ENCODE assay signal across 13 cellular contexts in the genomic region with DNA sequence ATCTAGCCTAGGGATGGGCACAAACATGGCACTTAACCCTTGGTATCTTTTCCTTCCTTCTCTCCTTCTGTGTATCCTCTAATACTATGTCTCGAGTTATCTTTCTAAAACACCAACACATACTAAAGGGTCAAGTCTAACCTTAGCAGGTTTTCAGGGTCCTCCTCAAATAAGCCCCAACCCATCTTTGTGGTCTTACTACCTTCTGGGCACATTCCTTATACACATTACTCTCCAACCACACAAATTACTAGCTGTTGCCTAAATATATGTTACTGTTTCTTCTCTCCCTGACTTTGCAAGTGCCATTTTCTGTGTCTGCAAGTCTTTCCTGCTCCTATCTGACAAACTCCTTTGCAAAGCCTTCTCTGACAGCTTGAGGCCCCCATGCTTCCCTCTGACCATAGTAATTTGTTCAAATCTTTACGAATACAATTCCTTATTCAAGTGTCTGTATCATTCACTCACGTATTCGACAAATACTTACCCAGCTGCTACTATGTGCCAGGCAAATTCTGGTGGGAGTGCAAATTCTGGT. TPM values are rescaled to one million over a fixed set of nuclear protein-coding genes. Genes with fewer than 3 reads are reported as not detected.
DNase-seq lines count a peak whose midpoint lies in the region; ATAC-seq and TF ChIP-seq lines count a peak whose summit lies in the region.
"Had no signal": no experiment of that assay in that cellular context is flagged by ENCODE, and none has a peak within 500 bp of the region (broad histone marks: within the 10 kb centered on the region; RNA-seq: fewer than 3 reads in every experiment).

No MANE protein-coding gene starts in this region.

- WGBS in IMR-90 (ENCODE audit: extremely low coverage in 2 of 2, insufficient read length in 1 of 2), 2 experiments, result no CpG with 5 or more reads among the region's 4 CpGs
- 83 to 92% methylated on average over 4 of the region's 4 CpGs for WGBS in sigmoid colon, 2 donors
- 87 to 93% methylated on average over 4 of the region's 4 CpGs for WGBS in esophagus squamous epithelium, 2 donors

- no peaks in the 10 kb centered on the region for H3K79me1 ChIP-seq in IMR-90 (ENCODE audit: low read depth in 1 of 2, low read length in 2 of 2)

- peak overlapping the region; percentile 13 to 61; a peak in 2 of 4 replicates for H4K8ac ChIP-seq in IMR-90 (ENCODE audit: low read depth in 2 of 2, low read length in 2 of 2)

- H3K4ac ChIP-seq in IMR-90 (ENCODE audit: low read depth, low read length), result peak overlapping the region; percentile 3

- H3K9me1 ChIP-seq in IMR-90 (ENCODE audit: insufficient read depth, low read length), result peaks cover 6% of the 10 kb centered on the region; the same call in 1 of the 2 replicates

- no peak for TF ChIP-seq EP300 in sigmoid colon (IDR thresholded peaks at IDR 0.05)

- no peaks in the 10 kb centered on the region for H3K36me3 Mint-ChIP-seq in activated CD4-positive, alpha-beta T cell treated with anti-CD3 and anti-CD28 coated beads, Interleukin-2, amount 10 ng/mL, durations not matched to agents 24 days and 14 days (ENCODE audit: low read depth)
- H3K36me3 Mint-ChIP-seq in dendritic cell treated with granulocyte-macrophage colony-stimulating factor and Interleukin-4, amounts not matched to agents 40 ng/mL and 50 ng/mL, for 4 days (ENCODE audit: low read depth), result no peaks in the 10 kb centered on the region

- POLR2A ChIA-PET in IMR-90 (lab: Charles Lee; ENCODE audit: unreplicated experiment), result no interaction called here

- H3K14ac ChIP-seq in IMR-90 (replicated peaks; ENCODE audit: low read depth, low read length), result peak overlapping the region; percentile 27; the same call in 1 of the 2 replicates

- peaks cover 26% of the 10 kb centered on the region for H3K4me1 Mint-ChIP-seq in activated CD4-positive, alpha-beta T cell treated with anti-CD3 and anti-CD28 coated beads, Interleukin-2, amount 10 ng/mL, durations not matched to agents 24 days and 14 days
- H3K4me1 Mint-ChIP-seq in dendritic cell treated with granulocyte-macrophage colony-stimulating factor and Interleukin-4, amounts not matched to agents 40 ng/mL and 50 ng/mL, for 4 days (ENCODE audit: low read depth), result peaks cover 53% of the 10 kb centered on the region

- TF ChIP-seq POLR2A in IMR-90 (IDR thresholded peaks at IDR 0.05; ENCODE audit: low read depth, low read length), result no peak
- no peak for TF ChIP-seq POLR2A in sigmoid colon (IDR thresholded peaks at IDR 0.05)
- no peak for TF ChIP-seq POLR2A in esophagus squamous epithelium (IDR thresholded peaks at IDR 0.05)

- TF ChIP-seq RAD21 in IMR-90 (IDR thresholded peaks at IDR 0.05; ENCODE audit: low read length), result no peak

- peak overlapping the region; percentile 82; the same call in 2 of the 3 replicates for H2BK15ac ChIP-seq in IMR-90 (ENCODE audit: low read depth, low read length)

- H2AK9ac ChIP-seq in IMR-90 (replicated peaks; ENCODE audit: low read depth, low read length, poor library complexity), result no peak overlapping the region

- H3K9ac ChIP-seq in IMR-90 (ENCODE audit: low read depth, low read length), result no peak overlapping the region

- H3K9me3 ChIP-seq in IMR-90 (ENCODE audit: control insufficient read depth, insufficient read depth, low read length), result no peaks in the 10 kb centered on the region
- no peaks in the 10 kb centered on the region for H3K9me3 ChIP-seq in sigmoid colon
- H3K9me3 ChIP-seq in esophagus squamous epithelium, result no peaks in the 10 kb centered on the region
- H3K9me3 ChIP-seq: body of pancreas, uterus had no signal

- H3K27ac ChIP-seq in IMR-90 (ENCODE audit: insufficient read depth, low read length) (peak overlapping the region; percentile 31; the same call in 1 of the 2 replicates), sigmoid colon (peak overlapping the region; percentile 26 to 56 (median 44)), caudate nucleus (ENCODE audit: low read depth, low read length) (no peak overlapping the region), esophagus squamous epithelium (peak overlapping the region in 2 of 4 donors; percentile 8 to 54)

- no TSS peak for BruUV-seq in IMR-90 (replicated peaks; lab: Mats Ljungman, UMichigan)

- H3K27me3 Mint-ChIP-seq in activated CD4-positive, alpha-beta T cell treated with anti-CD3 and anti-CD28 coated beads, Interleukin-2, amount 10 ng/mL, durations not matched to agents 24 days and 14 days, result no peaks in the 10 kb centered on the region
- H3K27me3 Mint-ChIP-seq in dendritic cell treated with granulocyte-macrophage colony-stimulating factor and Interleukin-4, amounts not matched to agents 40 ng/mL and 50 ng/mL, for 4 days, result no peaks in the 10 kb centered on the region

- H3K27me3 ChIP-seq in IMR-90 (ENCODE audit: control insufficient read depth, insufficient read depth, low read length) (no peaks in the 10 kb centered on the region), sigmoid colon (no peaks in the 10 kb centered on the region), esophagus squamous epithelium (no peaks in the 10 kb centered on the region)
- H3K27me3 ChIP-seq: body of pancreas, uterus had no signal

- H2AK5ac ChIP-seq in IMR-90 (ENCODE audit: low read depth, low read length), result peak overlapping the region; percentile 79

- H3K36me3 ChIP-seq in IMR-90 (ENCODE audit: control insufficient read depth, insufficient read depth, low read length) (no peaks in the 10 kb centered on the region), sigmoid colon (no peaks in the 10 kb centered on the region), esophagus squamous epithelium (no peaks in the 10 kb centered on the region)
- H3K36me3 ChIP-seq: uterus had no signal

- no peaks in the 10 kb centered on the region for H3K9me3 Mint-ChIP-seq in activated CD4-positive, alpha-beta T cell treated with anti-CD3 and anti-CD28 coated beads, Interleukin-2, amount 10 ng/mL, durations not matched to agents 24 days and 14 days
- no peaks in the 10 kb centered on the region for H3K9me3 Mint-ChIP-seq in dendritic cell treated with granulocyte-macrophage colony-stimulating factor and Interleukin-4, amounts not matched to agents 40 ng/mL and 50 ng/mL, for 4 days

- peak overlapping the region; percentile 55 for H2BK20ac ChIP-seq in IMR-90 (ENCODE audit: low read depth, low read length)

- intact Hi-C loops in activated CD4-positive, alpha-beta T cell treated with anti-CD3 and anti-CD28 coated beads, Interleukin-2, amount 10 ng/mL, durations not matched to agents 24 days and 14 days (cut with micrococcal nuclease), result loop anchor here (5.0 to 10.0 kb wide), 3 partner anchors 53 to 248 kb away; no protein-coding TSS in a partner anchor
- intact Hi-C loops in IMR-90 (cut with micrococcal nuclease), result loop anchor here (2.0 to 5.0 kb wide), 2 partner anchors 55 to 68 kb away; no protein-coding TSS in a partner anchor
- intact Hi-C loops in dendritic cell treated with granulocyte-macrophage colony-stimulating factor and Interleukin-4, amounts not matched to agents 40 ng/mL and 50 ng/mL, for 4 days (cut with micrococcal nuclease), result loop anchor here (5.0 kb wide), 1 partner anchor 53 kb away; no protein-coding TSS in a partner anchor
- intact Hi-C loops in sigmoid colon (cut with DNase I), result no loop called here
- intact Hi-C loops in esophagus squamous epithelium (cut with DNase I), result no loop called here

- H3K4me1 ChIP-seq in IMR-90 (ENCODE audit: control insufficient read depth, insufficient read depth, low read length) (peaks cover 5% of the 10 kb centered on the region), sigmoid colon (peaks cover 0 to 6% (median 0%) of the 10 kb centered on the region in 4 donors), esophagus squamous epithelium (peaks cover 0 to 42% (median 6%) of the 10 kb centered on the region in 3 donors)
- H3K4me1 ChIP-seq: body of pancreas, uterus had no signal

- no peak for TF ChIP-seq CTCF in IMR-90 (conservative IDR thresholded peaks at IDR 0.05; ENCODE audit: low read depth, low read length)
- no peak for TF ChIP-seq CTCF in sigmoid colon (IDR thresholded peaks at IDR 0.05)
- no peak for TF ChIP-seq CTCF in esophagus squamous epithelium (IDR thresholded peaks at IDR 0.05)

- H4K20me1 ChIP-seq in IMR-90 (ENCODE audit: insufficient read depth, low read length), result no peaks in the 10 kb centered on the region

- in situ Hi-C loops in IMR-90 (cut with MboI; ENCODE audit: low sequenced_read_pairs), result no loop called here

- H2AFZ ChIP-seq in IMR-90 (replicated peaks; ENCODE audit: low read length, poor library complexity), result no peak overlapping the region

- H3K4me3 ChIP-seq in IMR-90 (ENCODE audit: insufficient read depth, low read depth, low read length), result no peak overlapping the region
- H3K4me3 ChIP-seq in sigmoid colon, result no peak overlapping the region
- H3K4me3 ChIP-seq in esophagus squamous epithelium, result no peak overlapping the region
- H3K4me3 ChIP-seq: body of pancreas, uterus had no signal

- H3K4me3 Mint-ChIP-seq in activated CD4-positive, alpha-beta T cell treated with anti-CD3 and anti-CD28 coated beads, Interleukin-2, amount 10 ng/mL, durations not matched to agents 24 days and 14 days, result peak overlapping the region; percentile 13
- peak overlapping the region; percentile 47 for H3K4me3 Mint-ChIP-seq in dendritic cell treated with granulocyte-macrophage colony-stimulating factor and Interleukin-4, amounts not matched to agents 40 ng/mL and 50 ng/mL, for 4 days

- H3K23ac ChIP-seq in IMR-90 (ENCODE audit: low read depth, low read length), result no peak overlapping the region; the same call in 1 of the 2 replicates

- no peak for DNase-seq in activated CD4-positive, alpha-beta T cell treated with anti-CD3 and anti-CD28 coated beads, Interleukin-2, amount 10 ng/mL, durations not matched to agents 24 days and 14 days
- DNase-seq in activated CD4-positive, alpha-beta T cell treated with anti-CD3 and anti-CD28 coated beads for 48 hours, result no peak
- DNase-seq in IMR-90 (no peak), sigmoid colon (no peak), caudate nucleus (lab: John Stamatoyannopoulos, UW) (no peak), esophagus squamous epithelium (lab: John Stamatoyannopoulos, UW) (no peak)
- DNase-seq in activated CD4-positive, CD25-positive, alpha-beta regulatory T cell (lab: John Stamatoyannopoulos, UW), result no peak
- DNase-seq: body of pancreas, H7, left colon, PC-3, uterus had no signal

- H2BK5ac ChIP-seq in IMR-90 (ENCODE audit: low read depth, low read length, poor library complexity, severe bottlenecking), result peak overlapping the region; percentile 76

- dilution Hi-C loops in IMR-90 (cut with HindIII; ENCODE audit: low sequenced_read_pairs, unreplicated experiment), result no loop called here

- no peak overlapping the region for H3K56ac ChIP-seq in IMR-90 (ENCODE audit: extremely low read depth, insufficient read depth, low read length)

- CTCF ChIA-PET in IMR-90 (lab: Yijun Ruan, JAX), result no interaction called here

- peak overlapping the region; percentile 58 for H3K27ac Mint-ChIP-seq in activated CD4-positive, alpha-beta T cell treated with anti-CD3 and anti-CD28 coated beads, Interleukin-2, amount 10 ng/mL, durations not matched to agents 24 days and 14 days
- H3K27ac Mint-ChIP-seq in dendritic cell treated with granulocyte-macrophage colony-stimulating factor and Interleukin-4, amounts not matched to agents 40 ng/mL and 50 ng/mL, for 4 days, result peak overlapping the region; percentile 93

- H4K91ac ChIP-seq in IMR-90 (ENCODE audit: insufficient read depth, low read depth, low read length), result peak overlapping the region; percentile 51; the same call in 1 of the 2 replicates

- no peak overlapping the region for H3K4me2 ChIP-seq in IMR-90 (ENCODE audit: low read depth, low read length)

- no peak for ATAC-seq in IMR-90 (ENCODE audit: low read depth)
- ATAC-seq: body of pancreas, left colon had no signal

- peak overlapping the region; percentile 12; the same call in 1 of the 2 replicates for H4K5ac ChIP-seq in IMR-90 (ENCODE audit: low read depth, low read length)

- peak overlapping the region; percentile 83 for H3K18ac ChIP-seq in IMR-90 (ENCODE audit: low read depth, low read length)

- H2BK120ac ChIP-seq in IMR-90 (ENCODE audit: low read depth, low read length), result peak overlapping the region; percentile 43; the same call in 1 of the 2 replicates

RNA-seq across cellular contexts. Expression of gene NUP160, which starts 15.8 kb away (rescaled TPM):
- total RNA-seq in activated CD4-positive, alpha-beta T cell treated with anti-CD3 and anti-CD28 coated beads, Interleukin-2, amount 10 ng/mL, durations not matched to agents 24 days and 14 days, result 102 and 104 TPM in 2 replicates
- total RNA-seq in IMR-90 (2012; rRNA removed) (33.9 and 35.0 TPM in 2 replicates), sigmoid colon (10 to 100 TPM; 15.7 to 23.2 (median 20.8) TPM), esophagus squamous epithelium (10 to 100 TPM; 11.0 to 30.1 (median 20.7) TPM)
- polyA plus RNA-seq in IMR-90 (2012; rRNA removed) (11.2 and 12.5 TPM in 2 replicates), sigmoid colon (10 to 100 TPM in 1 of 3 donors, 1 to 10 TPM in 2; 4.6 to 16.3 (median 5.4) TPM)
- polyA plus RNA-seq in IMR-90 (2012; cell fraction: cytosol; rRNA removed), result 2.8 and 4.3 TPM in 2 replicates
- polyA plus RNA-seq in IMR-90 (2012; cell fraction: nucleus; rRNA removed; ENCODE audit: low replicate concordance), result 3.5 and 23.2 TPM in 2 replicates

Comparison
In these comparisons a context has a peak if more than half of its experiments do, and no peak if none do; other contexts are left out.
1. intact Hi-C loops: an anchor here in activated CD4-positive, alpha-beta T cell treated with anti-CD3 and anti-CD28 coated beads, Interleukin-2, amount 10 ng/mL, durations not matched to agents 24 days and 14 days (5.0 to 10.0 kb wide), IMR-90 (2.0 to 5.0 kb wide) and dendritic cell treated with granulocyte-macrophage colony-stimulating factor and Interleukin-4, amounts not matched to agents 40 ng/mL and 50 ng/mL, for 4 days (5.0 kb wide); none called in sigmoid colon and esophagus squamous epithelium.